ENCODE assay signal across 8 cellular contexts in the genomic region with DNA sequence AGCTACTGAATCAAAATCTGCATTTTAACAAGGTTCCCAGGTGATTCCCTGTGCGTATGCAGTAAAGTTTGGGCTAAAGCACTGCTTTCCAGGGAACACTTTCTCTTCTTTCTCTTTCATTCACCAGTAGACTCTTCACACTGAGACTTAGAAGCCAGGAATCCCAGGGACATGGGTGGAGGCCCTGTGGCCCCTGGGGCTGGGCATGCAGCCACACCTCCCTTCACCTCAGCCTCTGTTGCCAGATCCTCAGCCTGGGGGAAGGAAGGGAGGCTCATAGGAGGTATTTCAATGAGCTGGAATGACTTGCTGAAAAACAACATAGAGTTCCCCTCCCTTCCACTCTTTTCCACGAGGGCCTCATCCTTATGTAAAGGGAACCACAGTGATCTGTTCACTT. TPM values are rescaled to one million over a fixed set of nuclear protein-coding genes. Genes with fewer than 3 reads are reported as not detected.
DNase-seq lines count a peak whose midpoint lies in the region; ATAC-seq and TF ChIP-seq lines count a peak whose summit lies in the region.

No MANE protein-coding gene starts in this region.

- no peak overlapping the region for H2AFZ ChIP-seq in OCI-LY3 (ENCODE audit: low read depth, low read length)

- peak overlapping the region; percentile 72 for H3K4me2 ChIP-seq in OCI-LY3 (ENCODE audit: low read length)

- H3K36me3 ChIP-seq in ES-I3 (ENCODE audit: insufficient read depth, low read length) (no peaks in the 10 kb centered on the region), OCI-LY3 (replicated peaks; ENCODE audit: low read depth, low read length) (peaks cover 8% of the 10 kb centered on the region)

- no peaks in the 10 kb centered on the region for H3K27me3 Mint-ChIP-seq in progenitor cell of endocrine pancreas

- peaks cover 4% of the 10 kb centered on the region for H3K36me3 Mint-ChIP-seq in progenitor cell of endocrine pancreas (ENCODE audit: insufficient read depth)

- peak overlapping the region; percentile 87 for H3K4me3 Mint-ChIP-seq in progenitor cell of endocrine pancreas (ENCODE audit: low read depth)

- H3K4me1 Mint-ChIP-seq in progenitor cell of endocrine pancreas (ENCODE audit: low read depth) = peaks cover 22% of the 10 kb centered on the region

- peak overlapping the region; percentile 95 for H3K4me3 ChIP-seq in OCI-LY3 (ENCODE audit: low read length)

- peaks cover 24% of the 10 kb centered on the region for H3K79me2 ChIP-seq in OCI-LY3 (ENCODE audit: low read length)

- TF ChIP-seq CTCF in OCI-LY3 (IDR thresholded peaks at IDR 0.05; ENCODE audit: low read depth, low read length) (no peak), progenitor cell of endocrine pancreas (IDR thresholded peaks at IDR 0.05; ENCODE audit: unreplicated experiment) (no peak)

- peak overlapping the region; percentile 80; the same call in 1 of the 2 replicates for H3K27ac ChIP-seq in OCI-LY3 (ENCODE audit: low read length)

- no peak for ATAC-seq in GM19455 (IDR thresholded peaks at IDR 0.05; ENCODE audit: unreplicated experiment)
- no peak for ATAC-seq in HG02973 (IDR thresholded peaks at IDR 0.05; ENCODE audit: unreplicated experiment)

- H3K4me1 ChIP-seq in ES-I3 (ENCODE audit: insufficient read depth, low read length) (peaks cover 15% of the 10 kb centered on the region), OCI-LY3 (ENCODE audit: low read length) (peaks cover 19% of the 10 kb centered on the region)

- no peak for TF ChIP-seq POLR2A in erythroblast (IDR thresholded peaks at IDR 0.05; ENCODE audit: low read length)

- H3K9ac ChIP-seq in ES-I3 (ENCODE audit: low read depth, low read length) = peak overlapping the region; percentile 59
- peak overlapping the region; percentile 91 for H3K9ac ChIP-seq in OCI-LY3 (ENCODE audit: low read length)

- no peaks in the 10 kb centered on the region for H4K20me1 ChIP-seq in OCI-LY3 (ENCODE audit: insufficient read depth, low read length)

- no peaks in the 10 kb centered on the region for H3K9me3 Mint-ChIP-seq in progenitor cell of endocrine pancreas (ENCODE audit: low read depth)

- no peaks in the 10 kb centered on the region for H3K27me3 ChIP-seq in OCI-LY3 (ENCODE audit: low read depth, low read length)

- H3K9me3 ChIP-seq in ES-I3 (ENCODE audit: control insufficient read depth, insufficient read depth, low read length) = no peaks in the 10 kb centered on the region
- no peaks in the 10 kb centered on the region for H3K9me3 ChIP-seq in OCI-LY3 (ENCODE audit: insufficient read depth, low read length)

- peak; percentile 27 to 41 for DNase-seq in erythroblast (lab: John Stamatoyannopoulos, UW)
- no peak for DNase-seq in progenitor cell of endocrine pancreas (ENCODE audit: low spot score, unreplicated experiment)
- DNase-seq in NCI-H2029 treated with DMSO at 0.1 percent for 48 hours (lab: John Stamatoyannopoulos, UW) = no peak
- no peak for DNase-seq in DMS153 treated with DMSO at 0.1 percent for 48 hours (lab: John Stamatoyannopoulos, UW; ENCODE audit: unreplicated experiment)

- peak overlapping the region; percentile 93 for H3K27ac Mint-ChIP-seq in progenitor cell of endocrine pancreas

RNA-seq across cellular contexts. Expression of a gene that starts 1.2 kb away (rescaled TPM):
- 57.3 and 58.7 TPM in 2 replicates for total RNA-seq in progenitor cell of endocrine pancreas

RNA-seq across cellular contexts. Expression of a gene that starts 5.3 kb away (rescaled TPM):
- total RNA-seq in progenitor cell of endocrine pancreas = 54.1 and 55.4 TPM in 2 replicates

RNA-seq across cellular contexts. Expression of a gene that starts 51.7 kb away (rescaled TPM):
- total RNA-seq in progenitor cell of endocrine pancreas = 39.0 and 41.3 TPM in 2 replicates

RNA-seq across cellular contexts. Expression of a gene that starts 57.0 kb away (rescaled TPM):
- total RNA-seq in progenitor cell of endocrine pancreas = 27.5 and 28.9 TPM in 2 replicates

Comparison
In these comparisons a context has a peak if more than half of its experiments do, and no peak if none do; other contexts are left out.
1. DNase-seq: peak in erythroblast (2 of 2); none in progenitor cell of endocrine pancreas (single experiment), NCI-H2029 treated with DMSO at 0.1 percent for 48 hours (single experiment) and DMS153 treated with DMSO at 0.1 percent for 48 hours (single experiment).